1 cellular context compared by ENCODE assay signal in the genomic region with DNA sequence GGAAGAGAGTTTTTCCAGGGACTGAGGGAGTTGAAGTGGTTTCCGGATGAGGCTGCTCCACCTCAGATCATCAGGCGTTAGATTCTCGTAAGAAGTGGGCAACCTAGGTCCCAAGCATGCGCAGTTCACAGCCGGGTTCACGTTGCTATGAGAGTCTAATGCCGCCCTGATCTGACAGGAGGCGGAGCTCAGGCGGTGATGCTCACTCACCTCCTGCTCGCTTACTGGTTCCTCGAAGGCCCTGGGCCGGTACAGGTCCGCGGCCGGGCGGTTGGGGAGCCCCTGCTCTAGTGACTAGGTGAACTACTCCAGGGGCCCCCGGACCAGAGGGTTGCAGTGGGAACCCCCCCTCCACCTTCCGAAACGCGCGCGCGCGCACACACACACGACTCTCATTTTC.
TF ChIP-seq lines count a peak whose summit lies in the region.

No MANE protein-coding gene starts in this region.

TF ChIP-seq in K562, 482 proteins besides CTCF, POLR2A, EP300 and RAD21 (continued from another document):
- TF ChIP-seq, protein P1, sequence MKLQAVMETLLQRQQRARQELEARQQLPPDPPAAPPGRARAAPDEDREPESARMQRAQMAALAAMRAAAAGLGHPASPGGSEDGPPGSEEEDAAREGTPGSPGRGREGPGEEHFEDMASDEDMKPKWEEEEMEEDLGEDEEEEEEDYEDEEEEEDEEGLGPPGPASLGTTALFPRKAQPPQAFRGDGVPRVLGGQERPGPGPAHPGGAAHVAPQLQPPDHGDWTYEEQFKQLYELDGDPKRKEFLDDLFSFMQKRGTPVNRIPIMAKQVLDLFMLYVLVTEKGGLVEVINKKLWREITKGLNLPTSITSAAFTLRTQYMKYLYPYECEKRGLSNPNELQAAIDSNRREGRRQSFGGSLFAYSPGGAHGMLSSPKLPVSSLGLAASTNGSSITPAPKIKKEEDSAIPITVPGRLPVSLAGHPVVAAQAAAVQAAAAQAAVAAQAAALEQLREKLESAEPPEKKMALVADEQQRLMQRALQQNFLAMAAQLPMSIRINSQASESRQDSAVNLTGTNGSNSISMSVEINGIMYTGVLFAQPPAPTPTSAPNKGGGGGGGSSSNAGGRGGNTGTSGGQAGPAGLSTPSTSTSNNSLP (IDR thresholded peaks at IDR 0.05; ENCODE audit: borderline replicate concordance, low read depth, low read length), result no peak
